8 cellular contexts compared by ENCODE assay signal in the genomic region with DNA sequence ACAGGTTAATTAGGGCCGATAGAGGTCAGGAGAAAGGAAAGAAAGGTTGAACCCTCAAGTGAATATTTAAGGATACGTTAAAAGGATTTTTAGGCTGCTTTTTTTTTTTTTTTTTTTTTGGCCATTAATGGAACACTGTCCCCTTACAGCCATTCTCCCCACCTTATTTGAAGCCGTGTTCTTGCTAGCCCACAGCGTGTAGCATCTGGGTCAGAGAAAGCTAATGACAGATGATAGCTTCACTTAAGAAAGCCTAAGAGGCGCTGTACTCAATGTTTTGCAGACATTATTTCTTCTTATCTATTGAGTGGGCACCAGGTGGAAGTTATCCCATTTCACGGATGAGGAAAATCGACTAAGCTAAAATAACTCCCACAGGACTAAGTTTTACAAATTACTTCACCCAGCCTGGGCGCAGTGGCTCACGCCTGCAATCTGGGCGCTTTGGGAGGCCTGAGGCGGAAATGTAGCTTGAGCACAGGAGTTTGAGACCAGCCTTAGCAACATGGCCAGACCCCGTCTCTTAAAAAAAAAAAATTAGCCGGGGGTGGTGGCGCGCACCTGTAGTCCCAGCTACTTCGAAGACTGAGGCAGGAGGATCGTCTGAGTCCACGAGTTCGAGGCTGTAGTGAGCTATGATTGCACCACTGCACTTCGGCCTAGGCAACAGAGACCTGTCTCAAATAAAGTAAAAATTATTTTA. TPM values are rescaled to one million over a fixed set of nuclear protein-coding genes. Genes with fewer than 3 reads are reported as not detected.
DNase-seq lines count a peak whose midpoint lies in the region; ATAC-seq and TF ChIP-seq lines count a peak whose summit lies in the region.

No MANE protein-coding gene starts in this region.

- peak overlapping the region; percentile 93 to 95 for H3K4me3 Mint-ChIP-seq in stimulated activated naive CD8-positive, alpha-beta T cell treated with anti-CD3 and anti-CD28 coated beads, Interleukin-15, amount 100 ng/mL, for 72 hours

- no peak for TF ChIP-seq CTCF in WERI-Rb-1 (IDR thresholded peaks at IDR 0.05; ENCODE audit: low read depth, low read length)

- ATAC-seq in right cardiac atrium: no peak
- ATAC-seq in stimulated activated naive CD8-positive, alpha-beta T cell treated with anti-CD3 and anti-CD28 coated beads, Interleukin-15, amount 100 ng/mL, for 72 hours: no peak
- no peak for ATAC-seq in GM19467 (IDR thresholded peaks at IDR 0.05; ENCODE audit: unreplicated experiment)

- H3K27ac ChIP-seq in WERI-Rb-1 (peak overlapping the region; percentile 97), right cardiac atrium (ENCODE audit: low read length) (peak overlapping the region; percentile 93)

- peaks cover 5% of the 10 kb centered on the region; the same call in 1 of the 2 replicates for H3K36me3 ChIP-seq in WERI-Rb-1

- peak overlapping the region in 1 of 2 donors; percentile 98 for H3K27ac Mint-ChIP-seq in stimulated activated naive CD8-positive, alpha-beta T cell treated with anti-CD3 and anti-CD28 coated beads, Interleukin-15, amount 100 ng/mL, for 72 hours

- H3K4me1 ChIP-seq in right cardiac atrium (ENCODE audit: control insufficient read depth, insufficient read depth, low read length): no peaks in the 10 kb centered on the region

- H3K4me3 ChIP-seq in WERI-Rb-1 (ENCODE audit: low read depth, low read length) (peak overlapping the region; percentile 91), right cardiac atrium (ENCODE audit: low read length) (peak overlapping the region; percentile 99)

- H3K9me3 ChIP-seq in WERI-Rb-1 (ENCODE audit: severe bottlenecking): no peaks in the 10 kb centered on the region
- H3K9me3 ChIP-seq in right cardiac atrium (ENCODE audit: control insufficient read depth, low read length): no peaks in the 10 kb centered on the region

- H3K27me3 ChIP-seq in WERI-Rb-1 (ENCODE audit: insufficient read depth, low read depth, severe bottlenecking) (no peaks in the 10 kb centered on the region), right cardiac atrium (ENCODE audit: control insufficient read depth, insufficient read depth) (no peaks in the 10 kb centered on the region)

- H3K4me1 Mint-ChIP-seq in stimulated activated naive CD8-positive, alpha-beta T cell treated with anti-CD3 and anti-CD28 coated beads, Interleukin-15, amount 100 ng/mL, for 72 hours: peaks cover 30% of the 10 kb centered on the region

- 73% methylated on average over 20 of the region's 20 CpGs for WGBS in right cardiac atrium

- intact Hi-C loops in right cardiac atrium (cut with DNase I): loop anchor here in 1 of 4 donors (5.0 kb wide), 1 partner anchor 52 kb away; a partner anchor contains a TSS

- H3K9me3 Mint-ChIP-seq in stimulated activated naive CD8-positive, alpha-beta T cell treated with anti-CD3 and anti-CD28 coated beads, Interleukin-15, amount 100 ng/mL, for 72 hours: no peaks in the 10 kb centered on the region

- peak; percentile 19 for DNase-seq in NCI-H748 (lab: John Stamatoyannopoulos, UW; ENCODE audit: unreplicated experiment)
- no peak for DNase-seq in NCI-H748 treated with DMSO at 0.1 percent for 48 hours (lab: John Stamatoyannopoulos, UW)
- DNase-seq in WERI-Rb-1: no peak
- DNase-seq in right cardiac atrium: no peak
- no peak for DNase-seq in stimulated activated naive CD8-positive, alpha-beta T cell treated with anti-CD3 and anti-CD28 coated beads, Interleukin-15, amount 100 ng/mL, for 72 hours
- no peak for DNase-seq in stimulated activated CD4-positive, alpha-beta T cell treated with anti-CD3 and anti-CD28 coated beads, Interleukin-12 subunit alpha, Interleukin-12 subunit beta, amount 100 ng/mL, for 4 hours
- no peak for DNase-seq in NOMO-1 (lab: John Stamatoyannopoulos, UW; ENCODE audit: unreplicated experiment in 2 of 2)

- no peaks in the 10 kb centered on the region for H3K27me3 Mint-ChIP-seq in stimulated activated naive CD8-positive, alpha-beta T cell treated with anti-CD3 and anti-CD28 coated beads, Interleukin-15, amount 100 ng/mL, for 72 hours

RNA-seq across cellular contexts. Expression of a gene that starts 1.0 kb away (rescaled TPM):
- 1 to 10 TPM; 7.3 to 9.3 (median 9.0) TPM for total RNA-seq in right cardiac atrium
- 4.5 TPM for polyA plus RNA-seq in right cardiac atrium

RNA-seq across cellular contexts. Expression of a gene that starts 52.0 kb away (rescaled TPM):
- total RNA-seq in right cardiac atrium: 10 to 100 TPM; 12.8 to 15.2 (median 13.8) TPM
- 3.8 TPM for polyA plus RNA-seq in right cardiac atrium
